In the genomic region with DNA sequence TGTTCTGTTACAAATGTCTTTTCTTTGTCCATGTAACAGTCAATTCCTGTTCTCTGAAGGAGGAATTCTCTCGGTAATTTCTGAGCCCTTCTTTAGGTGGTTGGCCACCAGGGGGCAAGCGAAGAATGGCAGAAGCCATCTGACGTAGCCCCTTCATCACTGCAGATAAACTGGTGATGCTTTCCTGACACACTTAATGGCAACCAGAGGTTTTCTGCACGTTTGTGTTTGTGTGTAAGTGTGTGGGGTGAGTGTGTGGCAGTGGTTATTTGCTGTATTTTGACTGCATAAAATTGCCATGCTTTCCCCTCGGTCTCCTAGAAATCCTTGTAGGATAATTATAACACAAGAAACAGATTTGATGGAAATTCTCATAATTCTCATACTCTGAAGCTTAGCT, we compare ENCODE assay signal across 8 cellular contexts.
DNase-seq lines count a peak whose midpoint lies in the region; ATAC-seq and TF ChIP-seq lines count a peak whose summit lies in the region.

No MANE protein-coding gene starts in this region.

- H3K4me1 ChIP-seq in hepatocyte (ENCODE audit: insufficient read depth): no peaks in the 10 kb centered on the region

- H3K27ac Mint-ChIP-seq in Calu3 (ENCODE audit: unreplicated experiment): no peak overlapping the region
- H3K27ac Mint-ChIP-seq in T-helper 17 cell: no peak overlapping the region

- H3K27ac ChIP-seq in hepatocyte: no peak overlapping the region

- no peaks in the 10 kb centered on the region for H3K9me2 ChIP-seq in hepatocyte (replicated peaks; ENCODE audit: insufficient read depth)

- H3K36me3 ChIP-seq in hepatocyte (replicated peaks; ENCODE audit: insufficient read depth, low read depth): no peaks in the 10 kb centered on the region

- ATAC-seq in GM21423 (IDR thresholded peaks at IDR 0.05; ENCODE audit: unreplicated experiment) (peak; percentile 72), T-helper 17 cell (peak; percentile 68), HG02970 (IDR thresholded peaks at IDR 0.05; ENCODE audit: low FRiP score, unreplicated experiment) (no peak)

- no peaks in the 10 kb centered on the region for H3K79me2 ChIP-seq in hepatocyte

- no peaks in the 10 kb centered on the region for H4K20me1 ChIP-seq in hepatocyte (ENCODE audit: insufficient read depth, poor library complexity, severe bottlenecking)

- no peak overlapping the region for H2AFZ ChIP-seq in hepatocyte

- BruUV-seq in Calu3 (replicated peaks; lab: Mats Ljungman, UMichigan): no TSS peak

- H3K27me3 Mint-ChIP-seq in Calu3 (ENCODE audit: unreplicated experiment) (no peaks in the 10 kb centered on the region), T-helper 17 cell (peaks cover 52% of the 10 kb centered on the region)

- no peaks in the 10 kb centered on the region for H3K9me3 Mint-ChIP-seq in Calu3 (ENCODE audit: low read depth, unreplicated experiment)

- CTCF ChIA-PET in Calu3 (lab: Charles Lee): no interaction called here

- H3K9me3 ChIP-seq in T-helper 17 cell (ENCODE audit: control insufficient read depth, low read length, poor library complexity, severe bottlenecking): no peaks in the 10 kb centered on the region
- H3K9me3 ChIP-seq in hepatocyte (ENCODE audit: low read depth): no peaks in the 10 kb centered on the region

- no peaks in the 10 kb centered on the region for H3K27me3 ChIP-seq in hepatocyte

- H3K36me3 Mint-ChIP-seq in Calu3 (ENCODE audit: insufficient read depth, unreplicated experiment) (no peaks in the 10 kb centered on the region), T-helper 17 cell (ENCODE audit: low read depth) (no peaks in the 10 kb centered on the region)

- H3K4me2 ChIP-seq in hepatocyte: no peak overlapping the region

- intact Hi-C loops in Calu3 (cut with micrococcal nuclease; ENCODE audit: unreplicated experiment): loop anchor here (1.0 kb wide), 1 partner anchor 324 kb away; no protein-coding TSS in a partner anchor

- H3K4me1 Mint-ChIP-seq in Calu3 (ENCODE audit: low read depth, unreplicated experiment) (no peaks in the 10 kb centered on the region), T-helper 17 cell (no peaks in the 10 kb centered on the region)

- WGBS in hepatocyte (ENCODE audit: low lambda C conversion rate, missing lambda C conversion rate): 11% methylated on average over 5 of the region's 5 CpGs

- peak; percentile 80 for DNase-seq in Calu3
- peak; percentile 67 for DNase-seq in MV-4-11 (lab: John Stamatoyannopoulos, UW)
- DNase-seq in T-helper 17 cell: peak; percentile 23 to 33 (median 23)
- DNase-seq in anterior cingulate cortex (lab: John Stamatoyannopoulos, UW): peak in 54 of 58 donors; percentile 15 to 89 (median 64)
- peak; percentile 92 for DNase-seq in hepatocyte (ENCODE audit: low spot score)
- DNase-seq in skeletal muscle cell (ENCODE audit: low read depth): peak; percentile 25

- H3K4me3 ChIP-seq in hepatocyte (no peak overlapping the region), skeletal muscle cell (ENCODE audit: low read depth, low read length) (no peak overlapping the region)

- peak; percentile 66 for TF ChIP-seq CTCF in Calu3 (IDR thresholded peaks at IDR 0.05; ENCODE audit: unreplicated experiment)
- peak; percentile 97 for TF ChIP-seq CTCF in hepatocyte (IDR thresholded peaks at IDR 0.05; ENCODE audit: poor library complexity)

- no peak overlapping the region for H3K4me3 Mint-ChIP-seq in Calu3 (ENCODE audit: low read depth, unreplicated experiment)
- no peak overlapping the region for H3K4me3 Mint-ChIP-seq in T-helper 17 cell

Comparison
In these comparisons a context has a peak if more than half of its experiments do, and no peak if none do; other contexts are left out.
1. DNase-seq: peak in every context shown above with its lines; median percentile 92 in hepatocyte; 80 in Calu3; 67 in MV-4-11; 64 in anterior cingulate cortex; 25 in skeletal muscle cell; 23 in T-helper 17 cell.